ENCODE assay signal across 8 cellular contexts in the genomic region with DNA sequence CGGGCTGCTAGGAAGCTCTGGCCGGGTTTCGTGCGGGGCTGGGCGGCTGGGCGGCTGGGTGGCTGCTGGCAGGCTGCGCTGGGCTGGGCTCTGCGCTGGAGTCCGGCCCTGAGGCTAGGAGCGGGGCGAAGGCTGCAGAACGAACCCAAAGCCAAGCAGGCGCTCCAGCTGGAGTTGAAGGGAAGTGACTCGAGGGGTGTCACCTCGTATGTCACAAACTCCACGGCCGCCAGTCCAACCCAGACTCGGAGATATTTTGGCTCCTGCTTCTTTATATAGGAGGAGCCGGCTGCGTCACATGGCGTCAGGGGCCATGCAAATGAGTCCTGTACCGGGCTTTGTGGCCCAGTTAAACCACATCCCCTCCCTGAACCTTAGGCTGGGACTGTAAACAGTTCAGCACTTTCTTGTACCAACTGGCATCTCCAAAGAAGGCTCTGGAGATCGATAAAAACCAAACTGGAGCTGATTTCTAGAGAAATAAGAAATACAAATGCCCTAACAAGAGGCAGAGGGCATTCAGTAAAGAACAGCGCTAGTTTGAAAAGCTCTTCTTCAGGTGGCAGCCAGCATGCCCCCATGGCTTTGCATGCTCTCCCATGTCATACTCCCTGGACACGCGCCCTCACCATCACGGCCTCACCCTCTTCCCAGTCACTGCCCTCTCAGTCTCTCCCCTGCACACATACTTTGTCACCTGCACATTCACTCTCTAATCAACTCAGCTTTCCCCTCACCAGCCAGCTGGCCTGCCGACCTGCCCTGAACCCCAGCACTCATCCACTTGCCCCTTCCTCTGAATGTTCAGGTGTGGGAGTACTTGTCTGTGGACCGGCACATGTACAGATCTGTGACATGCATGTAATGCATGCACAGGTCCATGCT. TPM values are rescaled to one million over a fixed set of nuclear protein-coding genes. Genes with fewer than 3 reads are reported as not detected.
DNase-seq lines count a peak whose midpoint lies in the region; ATAC-seq and TF ChIP-seq lines count a peak whose summit lies in the region.

No MANE protein-coding gene starts in this region.

- H3K36me3 ChIP-seq in SJSA1 = peaks cover 28% of the 10 kb centered on the region

- no peaks in the 10 kb centered on the region for H3K27me3 ChIP-seq in CD4-positive, alpha-beta T cell (ENCODE audit: control insufficient read depth, insufficient read depth, low read length)
- no peaks in the 10 kb centered on the region for H3K27me3 ChIP-seq in SJSA1 (replicated peaks)

- peaks cover 4% of the 10 kb centered on the region for H3K27me3 Mint-ChIP-seq in CD4-positive, alpha-beta T cell
- no peaks in the 10 kb centered on the region for H3K27me3 Mint-ChIP-seq in activated naive CD4-positive, alpha-beta T cell treated with anti-CD3 and anti-CD28 coated beads for 36 hours (ENCODE audit: low read depth)

- ATAC-seq in CD4-positive, alpha-beta T cell (ENCODE audit: poor library complexity) = peak; percentile 54
- ATAC-seq in GM19328 (IDR thresholded peaks at IDR 0.05; ENCODE audit: unreplicated experiment) (peak; percentile 77), HG03457 (IDR thresholded peaks at IDR 0.05; ENCODE audit: unreplicated experiment) (peak; percentile 75)

- H3K9me3 ChIP-seq in CD4-positive, alpha-beta T cell (ENCODE audit: control insufficient read depth, low read length) = no peaks in the 10 kb centered on the region
- H3K9me3 ChIP-seq in SJSA1 (replicated peaks) = no peaks in the 10 kb centered on the region

- intact Hi-C loops in CD4-positive, alpha-beta T cell (cut with DNase I, micrococcal nuclease) = loop anchor here (1.0 to 5.0 kb wide), 5 partner anchors 25 to 89 kb away; a partner anchor contains a TSS
- intact Hi-C loops in activated naive CD4-positive, alpha-beta T cell treated with anti-CD3 and anti-CD28 coated beads for 36 hours (cut with micrococcal nuclease) = loop anchor here (1.0 kb wide), 5 partner anchors 25 to 177 kb away; a partner anchor contains a TSS

- peak overlapping the region; percentile 97 for H3K4me3 Mint-ChIP-seq in CD4-positive, alpha-beta T cell
- peak overlapping the region; percentile 92 for H3K4me3 Mint-ChIP-seq in activated naive CD4-positive, alpha-beta T cell treated with anti-CD3 and anti-CD28 coated beads for 36 hours

- H3K36me3 Mint-ChIP-seq in CD4-positive, alpha-beta T cell (ENCODE audit: low read depth) = peaks cover 55% of the 10 kb centered on the region
- H3K36me3 Mint-ChIP-seq in activated naive CD4-positive, alpha-beta T cell treated with anti-CD3 and anti-CD28 coated beads for 36 hours (ENCODE audit: low read depth) = peaks cover 13% of the 10 kb centered on the region

- H3K4me1 ChIP-seq in SJSA1 (replicated peaks) = peaks cover 16% of the 10 kb centered on the region

- no peaks in the 10 kb centered on the region for H3K9me3 Mint-ChIP-seq in CD4-positive, alpha-beta T cell
- no peaks in the 10 kb centered on the region for H3K9me3 Mint-ChIP-seq in activated naive CD4-positive, alpha-beta T cell treated with anti-CD3 and anti-CD28 coated beads for 36 hours

- POLR2A ChIA-PET in CD4-positive, alpha-beta T cell (lab: Charles Lee) = interaction anchor here (0.9 to 14.7 kb wide), 13 partner anchors 11 to 374 kb away, joined by 3 to 754 read pairs (median 12); a partner anchor contains a TSS

- DNase-seq in CD4-positive, alpha-beta T cell = peak; percentile 83 to 88 (median 86)
- DNase-seq in SJSA1 (ENCODE audit: low read depth in 1 of 2, low spot score in 2 of 2) (peak; percentile 81 to 83), germinal center (ENCODE audit: low spot score) (peak; percentile 78), occipital lobe (lab: John Stamatoyannopoulos, UW) (peak; percentile 61)
- DNase-seq in activated naive CD4-positive, alpha-beta T cell treated with anti-CD3 and anti-CD28 coated beads for 36 hours = peak; percentile 87

- peaks cover 50% of the 10 kb centered on the region for H3K4me1 Mint-ChIP-seq in CD4-positive, alpha-beta T cell (ENCODE audit: low read depth)
- peaks cover 37% of the 10 kb centered on the region for H3K4me1 Mint-ChIP-seq in activated naive CD4-positive, alpha-beta T cell treated with anti-CD3 and anti-CD28 coated beads for 36 hours (ENCODE audit: low read depth)

- peak overlapping the region; percentile 91 for H3K27ac ChIP-seq in CD4-positive, alpha-beta T cell (ENCODE audit: low read depth, low read length)
- H3K27ac ChIP-seq in SJSA1 (peak overlapping the region; percentile 96), temporal lobe (ENCODE audit: low read depth, low read length) (peak overlapping the region; percentile 69)

- peak overlapping the region; percentile 66 for H3K4me3 ChIP-seq in SJSA1

- peak overlapping the region; percentile 99 for H3K27ac Mint-ChIP-seq in CD4-positive, alpha-beta T cell
- H3K27ac Mint-ChIP-seq in activated naive CD4-positive, alpha-beta T cell treated with anti-CD3 and anti-CD28 coated beads for 36 hours = peak overlapping the region; percentile 77

- CTCF ChIA-PET in CD4-positive, alpha-beta T cell (lab: Charles Lee) = interaction anchor here (0.7 to 15.2 kb wide), 12 partner anchors 9 to 109 kb away, joined by 3 to 261 read pairs (median 4); a partner anchor contains a TSS
- CTCF ChIA-PET in activated naive CD4-positive, alpha-beta T cell treated with anti-CD3 and anti-CD28 coated beads for 36 hours (lab: Charles Lee) = interaction anchor here (0.6 to 9.5 kb wide), 11 partner anchors 11 to 91 kb away, joined by 3 to 171 read pairs (median 4); a partner anchor contains a TSS

- no peak for TF ChIP-seq CTCF in CD4-positive, alpha-beta T cell (IDR thresholded peaks at IDR 0.05)

RNA-seq across cellular contexts. Expression of a gene that starts 58.5 kb away (rescaled TPM):
- total RNA-seq in CD4-positive, alpha-beta T cell = 1,000 to 10,000 TPM; 3,132 to 3,144 TPM
- 20.0 and 28.1 TPM in 2 replicates for total RNA-seq in SJSA1 (2014; rRNA removed; shearing (Covaris generic))
- total RNA-seq in activated naive CD4-positive, alpha-beta T cell treated with anti-CD3 and anti-CD28 coated beads for 36 hours = 10 to 100 TPM; 28.0 to 29.2 TPM
- total RNA-seq in occipital lobe (39.6 TPM), temporal lobe (46.0 TPM)

Comparison
In these comparisons a context has a peak if more than half of its experiments do, and no peak if none do; other contexts are left out.
1. Peak in every context shown above with its lines: DNase-seq, ATAC-seq, H3K4me3 ChIP-seq and H3K27ac ChIP-seq.
2. RNA of a gene that starts 58.5 kb away (total RNA-seq): 3,132 to 3,144 TPM in CD4-positive, alpha-beta T cell; 46.0 TPM in temporal lobe (single experiment), 39.6 TPM in occipital lobe (single experiment), 28.0 to 29.2 TPM in activated naive CD4-positive, alpha-beta T cell treated with anti-CD3 and anti-CD28 coated beads for 36 hours and 20.0 to 28.1 TPM in SJSA1; every median in the first group is over 10 times any median in the second.